ENCODE assay signal across 1 cellular context in the genomic region with DNA sequence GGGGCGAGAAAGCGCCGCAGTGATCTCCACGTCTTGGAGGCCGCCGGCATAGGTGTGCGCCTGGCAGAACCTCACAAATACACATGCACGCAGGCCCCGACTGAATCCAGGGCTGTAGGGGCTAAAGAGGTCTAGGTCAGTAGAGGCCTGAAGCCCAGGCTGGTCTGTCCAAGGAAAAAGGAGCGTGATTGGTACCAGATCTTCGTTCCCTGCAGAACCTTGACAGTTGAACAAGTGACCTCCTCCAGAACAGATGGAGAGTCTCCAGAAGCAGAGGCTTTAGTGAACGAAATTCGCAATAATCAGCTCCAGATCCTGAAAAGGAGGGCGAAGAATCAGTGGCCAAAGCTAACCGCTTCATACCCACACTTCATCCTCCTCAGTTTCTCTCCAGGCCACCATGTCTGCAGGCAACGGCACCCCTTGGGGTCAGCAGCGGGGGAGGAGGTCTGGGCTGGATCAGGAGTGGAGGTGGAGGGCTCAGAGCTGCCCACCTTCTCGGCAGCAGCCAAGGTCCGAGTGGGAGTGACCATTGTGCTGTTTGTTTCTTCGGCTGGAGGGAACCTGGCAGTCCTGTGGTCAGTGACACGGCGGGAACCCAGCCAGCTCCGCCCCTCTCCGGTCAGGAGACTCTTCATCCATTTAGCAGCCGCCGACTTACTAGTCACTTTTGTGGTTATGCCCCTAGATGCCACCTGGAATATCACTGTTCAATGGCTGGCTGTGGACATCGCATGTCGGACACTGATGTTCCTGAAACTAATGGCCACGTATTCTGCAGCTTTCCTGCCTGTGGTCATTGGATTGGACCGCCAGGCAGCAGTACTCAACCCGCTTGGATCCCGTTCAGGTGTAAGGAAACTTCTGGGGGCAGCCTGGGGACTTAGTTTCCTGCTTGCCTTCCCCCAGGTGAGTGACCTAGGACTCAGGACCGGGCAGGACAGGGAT.
TF ChIP-seq lines count a peak whose summit lies in the region.

No MANE protein-coding gene starts in this region.

TF ChIP-seq in K562, 482 proteins besides CTCF, POLR2A, EP300 and RAD21 (continued from another document):
- TF ChIP-seq, protein P1, sequence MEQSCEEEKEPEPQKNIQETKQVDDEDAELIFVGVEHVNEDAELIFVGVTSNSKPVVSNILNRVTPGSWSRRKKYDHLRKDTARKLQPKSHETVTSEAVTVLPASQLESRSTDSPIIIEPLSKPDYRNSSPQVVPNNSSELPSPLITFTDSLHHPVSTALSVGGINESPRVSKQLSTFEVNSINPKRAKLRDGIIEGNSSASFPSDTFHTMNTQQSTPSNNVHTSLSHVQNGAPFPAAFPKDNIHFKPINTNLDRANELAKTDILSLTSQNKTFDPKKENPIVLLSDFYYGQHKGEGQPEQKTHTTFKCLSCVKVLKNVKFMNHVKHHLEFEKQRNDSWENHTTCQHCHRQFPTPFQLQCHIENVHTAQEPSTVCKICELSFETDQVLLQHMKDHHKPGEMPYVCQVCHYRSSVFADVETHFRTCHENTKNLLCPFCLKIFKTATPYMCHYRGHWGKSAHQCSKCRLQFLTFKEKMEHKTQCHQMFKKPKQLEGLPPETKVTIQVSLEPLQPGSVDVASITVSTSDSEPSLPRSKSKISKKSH (CRISPR knock-in tag; IDR thresholded peaks at IDR 0.05): no peak
- TF ChIP-seq, protein P2, sequence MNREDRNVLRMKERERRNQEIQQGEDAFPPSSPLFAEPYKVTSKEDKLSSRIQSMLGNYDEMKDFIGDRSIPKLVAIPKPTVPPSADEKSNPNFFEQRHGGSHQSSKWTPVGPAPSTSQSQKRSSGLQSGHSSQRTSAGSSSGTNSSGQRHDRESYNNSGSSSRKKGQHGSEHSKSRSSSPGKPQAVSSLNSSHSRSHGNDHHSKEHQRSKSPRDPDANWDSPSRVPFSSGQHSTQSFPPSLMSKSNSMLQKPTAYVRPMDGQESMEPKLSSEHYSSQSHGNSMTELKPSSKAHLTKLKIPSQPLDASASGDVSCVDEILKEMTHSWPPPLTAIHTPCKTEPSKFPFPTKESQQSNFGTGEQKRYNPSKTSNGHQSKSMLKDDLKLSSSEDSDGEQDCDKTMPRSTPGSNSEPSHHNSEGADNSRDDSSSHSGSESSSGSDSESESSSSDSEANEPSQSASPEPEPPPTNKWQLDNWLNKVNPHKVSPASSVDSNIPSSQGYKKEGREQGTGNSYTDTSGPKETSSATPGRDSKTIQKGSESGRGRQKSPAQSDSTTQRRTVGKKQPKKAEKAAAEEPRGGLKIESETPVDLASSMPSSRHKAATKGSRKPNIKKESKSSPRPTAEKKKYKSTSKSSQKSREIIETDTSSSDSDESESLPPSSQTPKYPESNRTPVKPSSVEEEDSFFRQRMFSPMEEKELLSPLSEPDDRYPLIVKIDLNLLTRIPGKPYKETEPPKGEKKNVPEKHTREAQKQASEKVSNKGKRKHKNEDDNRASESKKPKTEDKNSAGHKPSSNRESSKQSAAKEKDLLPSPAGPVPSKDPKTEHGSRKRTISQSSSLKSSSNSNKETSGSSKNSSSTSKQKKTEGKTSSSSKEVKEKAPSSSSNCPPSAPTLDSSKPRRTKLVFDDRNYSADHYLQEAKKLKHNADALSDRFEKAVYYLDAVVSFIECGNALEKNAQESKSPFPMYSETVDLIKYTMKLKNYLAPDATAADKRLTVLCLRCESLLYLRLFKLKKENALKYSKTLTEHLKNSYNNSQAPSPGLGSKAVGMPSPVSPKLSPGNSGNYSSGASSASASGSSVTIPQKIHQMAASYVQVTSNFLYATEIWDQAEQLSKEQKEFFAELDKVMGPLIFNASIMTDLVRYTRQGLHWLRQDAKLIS (CRISPR knock-in tag; IDR thresholded peaks at IDR 0.05): no peak
- TF ChIP-seq SNIP1 (IDR thresholded peaks at IDR 0.05; ENCODE audit: low read depth) (no peak), RFX5 (IDR thresholded peaks at IDR 0.05; ENCODE audit: low read depth, low read length) (no peak), CREM (IDR thresholded peaks at IDR 0.05; ENCODE audit: low read depth) (no peak), BDP1 (IDR thresholded peaks at IDR 0.05; ENCODE audit: insufficient read depth, insufficient read length) (no peak), ATF7 (IDR thresholded peaks at IDR 0.05) (no peak)
TF ChIP-seq in K562: peak in this region for 49.
